8 cellular contexts compared by ENCODE assay signal in genomic region chr11:43282607-43283440, GRCh38. TPM values are rescaled to one million over a fixed set of nuclear protein-coding genes. Genes with fewer than 3 reads are reported as not detected.
DNase-seq lines count a peak whose midpoint lies in the region; ATAC-seq, FAIRE-seq and TF ChIP-seq lines count a peak whose summit lies in the region.

No MANE protein-coding gene starts in this region.

- H3K9me3 ChIP-seq in Caco-2 (no peaks in the 10 kb centered on the region), body of pancreas (no peaks in the 10 kb centered on the region), kidney (ENCODE audit: control insufficient read depth in 1 of 2, low read length in 2 of 2) (no peaks in the 10 kb centered on the region)

- POLR2A ChIA-PET in Caco-2 (lab: Charles Lee), result no interaction called here

- FAIRE-seq in kidney (lab: Jason Lieb, UNC), result no peak

- TF ChIP-seq POLR2A in body of pancreas (IDR thresholded peaks at IDR 0.05), result no peak

- no peak overlapping the region for H3K27ac Mint-ChIP-seq in Caco-2 (ENCODE audit: unreplicated experiment)

- H3K4me1 ChIP-seq in Caco-2, result no peaks in the 10 kb centered on the region
- peaks cover 7% of the 10 kb centered on the region for H3K4me1 ChIP-seq in body of pancreas
- H3K4me1 ChIP-seq in kidney (ENCODE audit: control insufficient read depth in 1 of 2, insufficient read depth in 1 of 2, low read depth in 1 of 2, low read length in 2 of 2), result no peaks in the 10 kb centered on the region

- no peak overlapping the region for H3K27ac ChIP-seq in body of pancreas
- no peak overlapping the region for H3K27ac ChIP-seq in kidney (ENCODE audit: low read depth in 2 of 2, low read length in 2 of 2)

- BruUV-seq in Caco-2 (replicated peaks; lab: Mats Ljungman, UMichigan), result no TSS peak

- H3K4me1 Mint-ChIP-seq in Caco-2 (ENCODE audit: low read depth, unreplicated experiment), result no peaks in the 10 kb centered on the region

- H3K9ac ChIP-seq in kidney (ENCODE audit: low read length in 2 of 2), result no peak overlapping the region

- H3K36me3 ChIP-seq in Caco-2 (ENCODE audit: control insufficient read depth, insufficient read depth, low read length) (no peaks in the 10 kb centered on the region), body of pancreas (replicated peaks in 1 of 2; ENCODE audit: insufficient read depth in 1 of 2, low read depth in 2 of 2) (no peaks in the 10 kb centered on the region), kidney (ENCODE audit: control insufficient read depth in 1 of 2, insufficient read depth in 2 of 2, low read length in 2 of 2) (no peaks in the 10 kb centered on the region)

- peak; percentile 78 for ATAC-seq in GM19351 (IDR thresholded peaks at IDR 0.05; ENCODE audit: unreplicated experiment)
- peak; percentile 81 for ATAC-seq in SK-N-SH treated with all-trans-retinoic acid at 6 μM for 48 hours
- no peak for ATAC-seq in body of pancreas

- peak; percentile 86 to 96 for TF ChIP-seq CTCF in Caco-2 (IDR thresholded peaks at IDR 0.05; ENCODE audit: insufficient read depth in 1 of 2, low read depth in 1 of 2, low read length in 1 of 2, severe bottlenecking in 1 of 2, unreplicated experiment in 1 of 2)
- peak; percentile 68 to 93 (median 75) for TF ChIP-seq CTCF in body of pancreas (IDR thresholded peaks at IDR 0.05)
- peak; percentile 76 for TF ChIP-seq CTCF in kidney (IDR thresholded peaks at IDR 0.05; ENCODE audit: borderline replicate concordance, extremely low read depth, insufficient read depth)

- 9 to 12% methylated on average over 19 of the region's 19 CpGs for WGBS in body of pancreas, 2 donors

- H3K27me3 ChIP-seq in Caco-2 (replicated peaks; ENCODE audit: control insufficient read depth, insufficient read depth, low read length), result no peaks in the 10 kb centered on the region
- peaks cover 0 to 4% of the 10 kb centered on the region in 2 donors for H3K27me3 ChIP-seq in body of pancreas

- H3K36me3 Mint-ChIP-seq in Caco-2 (ENCODE audit: insufficient read depth, unreplicated experiment), result no peaks in the 10 kb centered on the region

- DNase-seq in Caco-2, result peak; percentile 46 to 56
- peak; percentile 22 for DNase-seq in HK-2 (ENCODE audit: unreplicated experiment)
- peak; percentile 18 to 56 (median 39) for DNase-seq in body of pancreas
- no peak for DNase-seq in kidney
- DNase-seq in stimulated activated CD4-positive, alpha-beta T cell treated with anti-CD3 and anti-CD28 coated beads, Interleukin-4, amount 100 ng/mL, for 1 hour, result peak; percentile 42
- no peak for DNase-seq in SW 1271 (lab: John Stamatoyannopoulos, UW)

- CTCF ChIA-PET in Caco-2 (lab: Charles Lee), result interaction anchor here (0.5 to 2.4 kb wide), 7 partner anchors 29 to 512 kb away, joined by 3 to 15 read pairs (median 3); partner anchors contain the start of gene API5

- H3K27me3 Mint-ChIP-seq in Caco-2 (ENCODE audit: insufficient read depth, unreplicated experiment), result peaks cover 2% of the 10 kb centered on the region

- H3K4me3 ChIP-seq in Caco-2 (ENCODE audit: low read depth, low read length) (no peak overlapping the region), body of pancreas (no peak overlapping the region), kidney (ENCODE audit: low read length in 2 of 2) (no peak overlapping the region)

- intact Hi-C loops in Caco-2 (cut with micrococcal nuclease; ENCODE audit: unreplicated experiment) (loop anchor here (1.0 kb wide), 3 partner anchors 136 to 1822 kb away; no protein-coding TSS in a partner anchor), body of pancreas (cut with DNase I) (loop anchor here (10.0 kb wide), 1 partner anchor 508 kb away; no protein-coding TSS in a partner anchor), kidney (cut with DNase I) (no loop called here)

- no peak overlapping the region for H3K4me3 Mint-ChIP-seq in Caco-2 (ENCODE audit: unreplicated experiment)

- no peaks in the 10 kb centered on the region for H3K9me3 Mint-ChIP-seq in Caco-2 (ENCODE audit: unreplicated experiment)

TF ChIP-seq in SK-N-SH treated with all-trans-retinoic acid at 6 μM for 48 hours, 23 proteins besides CTCF, POLR2A, EP300 and RAD21 (continues in another document):
- TF ChIP-seq TOX (CRISPR knock-in tag; IDR thresholded peaks at IDR 0.05; ENCODE audit: borderline replicate concordance), result no peak
- TF ChIP-seq, protein P1, sequence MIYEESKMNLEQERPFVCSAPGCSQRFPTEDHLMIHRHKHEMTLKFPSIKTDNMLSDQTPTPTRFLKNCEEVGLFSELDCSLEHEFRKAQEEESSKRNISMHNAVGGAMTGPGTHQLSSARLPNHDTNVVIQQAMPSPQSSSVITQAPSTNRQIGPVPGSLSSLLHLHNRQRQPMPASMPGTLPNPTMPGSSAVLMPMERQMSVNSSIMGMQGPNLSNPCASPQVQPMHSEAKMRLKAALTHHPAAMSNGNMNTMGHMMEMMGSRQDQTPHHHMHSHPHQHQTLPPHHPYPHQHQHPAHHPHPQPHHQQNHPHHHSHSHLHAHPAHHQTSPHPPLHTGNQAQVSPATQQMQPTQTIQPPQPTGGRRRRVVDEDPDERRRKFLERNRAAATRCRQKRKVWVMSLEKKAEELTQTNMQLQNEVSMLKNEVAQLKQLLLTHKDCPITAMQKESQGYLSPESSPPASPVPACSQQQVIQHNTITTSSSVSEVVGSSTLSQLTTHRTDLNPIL (CRISPR knock-in tag; IDR thresholded peaks at IDR 0.05; ENCODE audit: low read depth), result no peak
- TF ChIP-seq OSR1 (CRISPR knock-in tag; IDR thresholded peaks at IDR 0.05), result no peak
- TF ChIP-seq ZFP30 (CRISPR knock-in tag; IDR thresholded peaks at IDR 0.05), result no peak
- TF ChIP-seq ESRRG (CRISPR knock-in tag; IDR thresholded peaks at IDR 0.05), result no peak
- TF ChIP-seq, protein P2, sequence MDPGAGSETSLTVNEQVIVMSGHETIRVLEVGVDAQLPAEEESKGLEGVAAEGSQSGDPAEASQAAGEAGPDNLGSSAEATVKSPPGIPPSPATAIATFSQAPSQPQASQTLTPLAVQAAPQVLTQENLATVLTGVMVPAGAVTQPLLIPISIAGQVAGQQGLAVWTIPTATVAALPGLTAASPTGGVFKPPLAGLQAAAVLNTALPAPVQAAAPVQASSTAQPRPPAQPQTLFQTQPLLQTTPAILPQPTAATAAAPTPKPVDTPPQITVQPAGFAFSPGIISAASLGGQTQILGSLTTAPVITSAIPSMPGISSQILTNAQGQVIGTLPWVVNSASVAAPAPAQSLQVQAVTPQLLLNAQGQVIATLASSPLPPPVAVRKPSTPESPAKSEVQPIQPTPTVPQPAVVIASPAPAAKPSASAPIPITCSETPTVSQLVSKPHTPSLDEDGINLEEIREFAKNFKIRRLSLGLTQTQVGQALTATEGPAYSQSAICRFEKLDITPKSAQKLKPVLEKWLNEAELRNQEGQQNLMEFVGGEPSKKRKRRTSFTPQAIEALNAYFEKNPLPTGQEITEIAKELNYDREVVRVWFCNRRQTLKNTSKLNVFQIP (CRISPR knock-in tag; IDR thresholded peaks at IDR 0.05; ENCODE audit: borderline replicate concordance, low read depth), result no peak
- no peak for TF ChIP-seq ZC3H10 (CRISPR knock-in tag; IDR thresholded peaks at IDR 0.05)
- no peak for TF ChIP-seq CSDC2 (CRISPR knock-in tag; IDR thresholded peaks at IDR 0.05)
- TF ChIP-seq ZFP3 (CRISPR knock-in tag; IDR thresholded peaks at IDR 0.05), result no peak
- TF ChIP-seq ZNF70 (CRISPR knock-in tag; IDR thresholded peaks at IDR 0.05), result no peak
- no peak for TF ChIP-seq ZNF8 (CRISPR knock-in tag; IDR thresholded peaks at IDR 0.05)
- no peak for TF ChIP-seq RARB (CRISPR knock-in tag; IDR thresholded peaks at IDR 0.05)
- no peak for TF ChIP-seq TCF4 (CRISPR knock-in tag; IDR thresholded peaks at IDR 0.05; ENCODE audit: borderline replicate concordance)
- TF ChIP-seq BACH2 (CRISPR knock-in tag; IDR thresholded peaks at IDR 0.05; ENCODE audit: borderline replicate concordance), result no peak
- no peak for TF ChIP-seq GLIS3 (CRISPR knock-in tag; IDR thresholded peaks at IDR 0.05)
- TF ChIP-seq PPARA (CRISPR knock-in tag; IDR thresholded peaks at IDR 0.05; ENCODE audit: borderline replicate concordance), result no peak
- TF ChIP-seq, protein P3, sequence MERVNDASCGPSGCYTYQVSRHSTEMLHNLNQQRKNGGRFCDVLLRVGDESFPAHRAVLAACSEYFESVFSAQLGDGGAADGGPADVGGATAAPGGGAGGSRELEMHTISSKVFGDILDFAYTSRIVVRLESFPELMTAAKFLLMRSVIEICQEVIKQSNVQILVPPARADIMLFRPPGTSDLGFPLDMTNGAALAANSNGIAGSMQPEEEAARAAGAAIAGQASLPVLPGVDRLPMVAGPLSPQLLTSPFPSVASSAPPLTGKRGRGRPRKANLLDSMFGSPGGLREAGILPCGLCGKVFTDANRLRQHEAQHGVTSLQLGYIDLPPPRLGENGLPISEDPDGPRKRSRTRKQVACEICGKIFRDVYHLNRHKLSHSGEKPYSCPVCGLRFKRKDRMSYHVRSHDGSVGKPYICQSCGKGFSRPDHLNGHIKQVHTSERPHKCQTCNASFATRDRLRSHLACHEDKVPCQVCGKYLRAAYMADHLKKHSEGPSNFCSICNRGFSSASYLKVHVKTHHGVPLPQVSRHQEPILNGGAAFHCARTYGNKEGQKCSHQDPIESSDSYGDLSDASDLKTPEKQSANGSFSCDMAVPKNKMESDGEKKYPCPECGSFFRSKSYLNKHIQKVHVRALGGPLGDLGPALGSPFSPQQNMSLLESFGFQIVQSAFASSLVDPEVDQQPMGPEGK (CRISPR knock-in tag; IDR thresholded peaks at IDR 0.05; ENCODE audit: borderline replicate concordance), result no peak

RNA-seq across cellular contexts. Expression of gene API5, which starts 29.0 kb away (rescaled TPM):
- total RNA-seq in Caco-2 (2022) (129 and 140 TPM in 2 replicates), body of pancreas (10 to 100 TPM; 32.7 to 45.8 TPM), kidney (89.0 TPM)
- polyA plus RNA-seq in kidney (ENCODE audit: insufficient read depth, low read depth, low replicate concordance), result 48.5 TPM

Comparison
In these comparisons a context has a peak if more than half of its experiments do, and no peak if none do; other contexts are left out.
1. DNase-seq: peak in Caco-2 (2 of 2), HK-2 (single experiment), body of pancreas (4 of 4) and stimulated activated CD4-positive, alpha-beta T cell treated with anti-CD3 and anti-CD28 coated beads, Interleukin-4, amount 100 ng/mL, for 1 hour (single experiment); none in kidney (single experiment) and SW 1271 (0 of 2).
2. Peak in every context shown above with its lines, with median percentiles within 50 percentile points of each other: CTCF ChIP-seq.